22 cellular contexts compared by ENCODE assay signal in the genomic region with DNA sequence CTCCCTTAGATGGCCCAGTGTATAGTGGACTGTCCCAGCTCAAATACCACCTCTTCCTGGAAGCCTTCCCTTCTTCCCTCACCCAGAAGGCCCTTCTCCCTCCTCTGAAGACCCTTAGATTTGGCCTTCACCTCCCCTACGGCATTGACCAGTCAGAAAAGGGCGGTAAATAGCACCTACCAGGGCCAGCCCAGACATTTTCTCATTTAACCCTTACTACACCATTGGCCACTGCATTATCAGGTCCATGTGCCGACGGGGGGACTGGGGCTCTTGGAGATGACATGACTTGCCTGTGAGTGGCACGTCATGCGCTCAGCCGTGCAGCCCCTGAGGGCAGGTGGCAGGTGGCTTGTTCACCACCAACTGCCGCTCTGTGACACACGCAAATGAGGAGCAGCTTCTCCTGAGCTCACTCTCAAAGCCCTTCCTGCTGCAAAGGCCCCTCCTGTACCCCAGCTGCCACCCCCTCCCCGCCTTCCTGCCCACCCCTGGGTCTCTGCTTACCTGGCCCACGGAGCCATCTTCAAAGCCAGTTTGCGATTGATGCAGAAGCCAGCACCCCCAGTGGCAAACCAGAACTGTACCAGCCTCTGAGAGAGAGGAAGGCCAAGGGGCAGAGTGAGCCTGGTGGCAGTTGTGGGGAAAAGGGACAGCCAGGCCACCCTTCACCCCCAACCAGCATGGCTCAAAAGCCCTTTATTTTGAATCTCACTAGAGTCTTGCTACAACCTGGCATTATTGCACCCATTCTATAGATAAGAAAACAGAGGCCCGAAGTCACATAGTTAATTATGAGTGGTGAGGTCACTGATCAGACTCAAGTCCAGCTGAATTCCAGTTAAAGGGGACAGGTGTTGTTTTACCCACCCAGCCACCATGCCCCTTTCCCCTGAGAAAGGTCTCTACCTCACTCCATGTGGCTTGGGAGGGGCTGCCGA. TPM values are rescaled to one million over a fixed set of nuclear protein-coding genes. Genes with fewer than 3 reads are reported as not detected.
DNase-seq lines count a peak whose midpoint lies in the region; ATAC-seq, FAIRE-seq and TF ChIP-seq lines count a peak whose summit lies in the region.
"Had no signal": no experiment of that assay in that cellular context is flagged by ENCODE, and none has a peak within 500 bp of the region (broad histone marks: within the 10 kb centered on the region; RNA-seq: fewer than 3 reads in every experiment).

No MANE protein-coding gene starts in this region.

- H4K20me1 ChIP-seq in K562 (replicated peaks; ENCODE audit: control insufficient read depth, insufficient read depth, low read length) = 0 out of 2 replicates have a peak, but pooled peaks cover 3% of the 10 kb centered on the region

- no peak overlapping the region for H2AFZ ChIP-seq in K562 (ENCODE audit: low read depth, low read length)

- no peak overlapping the region for H3K4me2 ChIP-seq in K562 (ENCODE audit: insufficient read depth, low read length)

- no peaks in the 10 kb centered on the region for H3K4me1 ChIP-seq in K562 (replicated peaks in 1 of 2; ENCODE audit: control insufficient read depth in 2 of 2, insufficient read depth in 2 of 2, low read length in 2 of 2)
- H3K4me1 ChIP-seq: tibial nerve had no signal

- ATAC-seq in stimulated activated naive CD8-positive, alpha-beta T cell treated with anti-CD3 and anti-CD28 coated beads, Interleukin-15, amount 100 ng/mL, for 72 hours = no peak
- no peak for ATAC-seq in stimulated activated naive CD8-positive, alpha-beta T cell treated with anti-CD3 and anti-CD28 coated beads, Interleukin-15, Interleukin-2, amounts not matched to agents 100 U/mL and 50 U/mL, for 24 hours
- ATAC-seq in K562 = no peak
- ATAC-seq: activated CD4-positive, alpha-beta T cell treated with anti-CD3 and anti-CD28 coated beads for 36 hours; PC-3 had no signal

- CTCF ChIA-PET in K562 (lab: Yijun Ruan, JAX; ENCODE audit: low intra/inter-chr PET ratio) = no interaction called here

- H3K9me3 ChIP-seq in K562 (replicated peaks; ENCODE audit: control insufficient read depth, insufficient read depth, low read depth, low read length) = no peaks in the 10 kb centered on the region
- H3K9me3 ChIP-seq: tibial nerve had no signal

- H3K36me3 ChIP-seq in K562 (ENCODE audit: control insufficient read depth, insufficient read depth, low read length) = no peaks in the 10 kb centered on the region
- H3K36me3 ChIP-seq: cardiac muscle cell had no signal

- DNase-seq in stimulated activated naive CD8-positive, alpha-beta T cell treated with anti-CD3 and anti-CD28 coated beads, Interleukin-15, amount 100 ng/mL, for 72 hours = no peak
- DNase-seq in stimulated activated naive CD8-positive, alpha-beta T cell treated with anti-CD3 and anti-CD28 coated beads, Interleukin-15, Interleukin-2, amounts not matched to agents 100 U/mL and 50 U/mL, for 24 hours = no peak
- DNase-seq in NAMALWA (ENCODE audit: low spot score) = peak; percentile 88
- no peak for DNase-seq in K562 (ENCODE audit: extremely low read depth in 1 of 4, low spot score in 3 of 4)
- no peak for DNase-seq in kidney tubule cell (ENCODE audit: low spot score)
- no peak for DNase-seq in NCI-H1105 (lab: John Stamatoyannopoulos, UW)
- no peak for DNase-seq in DMS153 treated with DMSO at 0.1 percent for 48 hours (lab: John Stamatoyannopoulos, UW; ENCODE audit: unreplicated experiment)
- DNase-seq: activated CD4-positive, alpha-beta T cell treated with anti-CD3 and anti-CD28 coated beads for 36 hours; activated effector memory CD4-positive, alpha-beta T cell treated with Interleukin-2 at 50 U/mL for 16 hours; COR-L47; cortex of kidney; glutamatergic neuron; mesendoderm; NCI-H1436; NCI-H748 treated with DMSO at 0.1 percent for 48 hours; PC-3; stimulated activated CD4-positive, alpha-beta T cell treated with anti-CD3 and anti-CD28 coated beads, Interleukin-2, amount 100 ng/mL, for 48 hours; stimulated activated naive CD4-positive, alpha-beta T cell treated with Interleukin-2 at 50 U/mL for 16 hours had no signal

- H3K79me2 ChIP-seq in K562 (ENCODE audit: control insufficient read depth, insufficient read depth, low read length) = no peaks in the 10 kb centered on the region

- POLR2A ChIA-PET in K562 (lab: Yijun Ruan, JAX) = interaction anchor here (0.6 kb wide), 1 partner anchor 370 kb away, joined by 3 read pairs; no protein-coding TSS in a partner anchor

- no peak overlapping the region for H3K27ac ChIP-seq in K562 (ENCODE audit: extremely low read depth, low read depth, low read length)
- H3K27ac ChIP-seq: cardiac muscle cell, tibial nerve had no signal

- no peak overlapping the region for H3K9ac ChIP-seq in K562 (ENCODE audit: insufficient read depth in 1 of 2, low read depth in 2 of 2, low read length in 2 of 2)

- no peak for TF ChIP-seq CTCF in K562 (IDR thresholded peaks at IDR 0.05 in 2 of 3, conservative IDR thresholded peaks at IDR 0.05 in 1 of 3; ENCODE audit: insufficient read depth in 2 of 3, low read depth in 1 of 3, low read length in 3 of 3)

- TF ChIP-seq POLR2A in K562 (conservative IDR thresholded peaks at IDR 0.05) = no peak

- H3K9me3 Mint-ChIP-seq in stimulated activated naive CD8-positive, alpha-beta T cell treated with anti-CD3 and anti-CD28 coated beads, Interleukin-15, amount 100 ng/mL, for 72 hours = no peaks in the 10 kb centered on the region

- H3K4me1 Mint-ChIP-seq in stimulated activated naive CD8-positive, alpha-beta T cell treated with anti-CD3 and anti-CD28 coated beads, Interleukin-15, amount 100 ng/mL, for 72 hours = peaks cover 25% of the 10 kb centered on the region

- intact Hi-C loops in K562 (cut with micrococcal nuclease) = no loop called here

- peaks cover 0 to 30% of the 10 kb centered on the region in 2 experiments; a peak in 3 of 5 replicates for H3K27me3 ChIP-seq in K562 (ENCODE audit: control insufficient read depth in 2 of 2, insufficient read depth in 2 of 2, low read length in 2 of 2)

- peak overlapping the region; percentile 34 to 74 for H3K27ac Mint-ChIP-seq in stimulated activated naive CD8-positive, alpha-beta T cell treated with anti-CD3 and anti-CD28 coated beads, Interleukin-15, amount 100 ng/mL, for 72 hours
- H3K27ac Mint-ChIP-seq: activated CD4-positive, alpha-beta T cell treated with anti-CD3 and anti-CD28 coated beads for 36 hours had no signal

- H3K4me3 ChIP-seq in K562 = no peak overlapping the region
- H3K4me3 ChIP-seq: cardiac muscle cell, tibial nerve had no signal

- no TSS peak for BruUV-seq in K562 (replicated peaks; lab: Mats Ljungman, UMichigan)

- no peaks in the 10 kb centered on the region for H3K27me3 Mint-ChIP-seq in stimulated activated naive CD8-positive, alpha-beta T cell treated with anti-CD3 and anti-CD28 coated beads, Interleukin-15, amount 100 ng/mL, for 72 hours
- H3K27me3 Mint-ChIP-seq: activated CD4-positive, alpha-beta T cell treated with anti-CD3 and anti-CD28 coated beads for 36 hours had no signal

- no peak for TF ChIP-seq RAD21 in K562 (CRISPR knock-in tag; conservative IDR thresholded peaks at IDR 0.05 in 1 of 2, IDR thresholded peaks at IDR 0.05 in 1 of 2)

- in situ Hi-C loops in K562 (cut with MboI) = no loop called here

- H3K4me3 Mint-ChIP-seq in stimulated activated naive CD8-positive, alpha-beta T cell treated with anti-CD3 and anti-CD28 coated beads, Interleukin-15, amount 100 ng/mL, for 72 hours = no peak overlapping the region
- H3K4me3 Mint-ChIP-seq: activated CD4-positive, alpha-beta T cell treated with anti-CD3 and anti-CD28 coated beads for 36 hours had no signal

- FAIRE-seq in K562 (lab: Jason Lieb, UNC) = no peak
- FAIRE-seq: GM19239 had no signal

- no peaks in the 10 kb centered on the region for H3K9me1 ChIP-seq in K562 (ENCODE audit: control insufficient read depth, insufficient read depth, low read length)

- WGBS in K562 (ENCODE audit: insufficient coverage, low coverage, missing lambda C conversion rate) = 2% methylated on average over 14 of the region's 14 CpGs

- no peak for TF ChIP-seq EP300 in K562 (IDR thresholded peaks at IDR 0.05; ENCODE audit: low read length)

RNA-seq across cellular contexts. Expression of a gene that starts 9.5 kb away (rescaled TPM):
- total RNA-seq in K562 (2011; cell fraction: chromatin; rRNA removed; ENCODE audit: low replicate concordance) = 0.83 TPM in 1 of 2 replicates, not detected in the other
- total RNA-seq in K562 (2011; cell fraction: nucleolus; rRNA removed) = not detected in 2 replicates
- not detected in 2 replicates for total RNA-seq in K562 (2011; cell fraction: nucleoplasm; rRNA removed)
- total RNA-seq in K562 (2014; rRNA removed) (0.53 and 0.54 TPM in 2 replicates), K562 (2014; rRNA removed; fragmentation: Illumina TruSeq; extraction: Trizol) (0.32 TPM in 1 of 2 replicates, not detected in the other), K562 (2015; rRNA removed; fragmentation: Illumina TruSeq; extraction: Trizol) (0.26 TPM in 1 of 2 replicates, not detected in the other), K562 (2021) (0.73 and 0.89 TPM in 2 replicates)
- polyA plus RNA-seq in K562 (2011; rRNA removed) (0.08 and 0.38 TPM in 2 replicates), K562 (2014; fragmentation: Illumina TruSeq; extraction: Trizol) (0.14 and 0.16 TPM in 2 replicates), K562 (2014; fragmentation: Nextera tagmentation; extraction: Ambion mirVana) (not detected), K562 (2014; rRNA removed) (0.13 and 0.20 TPM in 2 replicates)
- polyA plus RNA-seq in K562 (2011; cell fraction: cytosol; rRNA removed) = 0.18 and 1.2 TPM in 2 replicates
- 0.10 and 1.6 TPM in 2 replicates for polyA plus RNA-seq in K562 (2011; cell fraction: nucleus; rRNA removed)
- polyA plus RNA-seq in K562 (2012) = 0.10 and 0.86 TPM in 2 replicates
- polyA minus RNA-seq in K562 (2011; rRNA and poly(A)+ RNA removed) = 0.49 TPM in 1 of 2 replicates, not detected in the other
- not detected in 2 replicates for polyA minus RNA-seq in K562 (2011; cell fraction: cytosol; rRNA and poly(A)+ RNA removed)
- not detected in 2 replicates for polyA minus RNA-seq in K562 (2011; cell fraction: nucleus; rRNA and poly(A)+ RNA removed)

RNA-seq across cellular contexts. Expression of a gene that starts 42.6 kb away (rescaled TPM):
- total RNA-seq in K562 (2011; cell fraction: chromatin; rRNA removed; ENCODE audit: low replicate concordance) = 5.4 and 20.1 TPM in 2 replicates
- total RNA-seq in K562 (2011; cell fraction: nucleolus; rRNA removed) = 9.2 and 11.7 TPM in 2 replicates
- total RNA-seq in K562 (2011; cell fraction: nucleoplasm; rRNA removed) = 6.9 and 8.3 TPM in 2 replicates
- 4.2 and 4.4 TPM in 2 replicates for total RNA-seq in K562 (2014; rRNA removed)
- total RNA-seq in K562 (2014; rRNA removed; fragmentation: Illumina TruSeq; extraction: Trizol) = 0.57 and 0.84 TPM in 2 replicates
- total RNA-seq in K562 (2015; rRNA removed; fragmentation: Illumina TruSeq; extraction: Trizol) = 1.6 TPM in 2 replicates
- 4.6 and 5.8 TPM in 2 replicates for total RNA-seq in K562 (2021)
- polyA plus RNA-seq in K562 (2011; rRNA removed) = 3.0 and 4.2 TPM in 2 replicates
- 4.8 and 9.8 TPM in 2 replicates for polyA plus RNA-seq in K562 (2011; cell fraction: cytosol; rRNA removed)
- polyA plus RNA-seq in K562 (2011; cell fraction: nucleus; rRNA removed) = 14.1 and 18.7 TPM in 2 replicates
- polyA plus RNA-seq in K562 (2012) = 2.4 and 4.6 TPM in 2 replicates
- 1.5 and 3.2 TPM in 2 replicates for polyA plus RNA-seq in K562 (2014; fragmentation: Illumina TruSeq; extraction: Trizol)
- under 1 TPM; 0.13 to 0.20 TPM for polyA plus RNA-seq in K562 (2014; fragmentation: Nextera tagmentation; extraction: Ambion mirVana)
- polyA plus RNA-seq in K562 (2014; rRNA removed) = 3.6 and 5.8 TPM in 2 replicates
- 1.2 and 1.3 TPM in 2 replicates for polyA minus RNA-seq in K562 (2011; rRNA and poly(A)+ RNA removed)
- polyA minus RNA-seq in K562 (2011; cell fraction: cytosol; rRNA and poly(A)+ RNA removed) = 5.9 TPM in 2 replicates
- 4.6 and 4.7 TPM in 2 replicates for polyA minus RNA-seq in K562 (2011; cell fraction: nucleus; rRNA and poly(A)+ RNA removed)
- total RNA-seq: activated CD4-positive, alpha-beta T cell treated with anti-CD3 and anti-CD28 coated beads for 36 hours; T-helper 1 cell treated with Interleukin-12 subunit alpha and Interleukin-12 subunit beta and Interleukin-4 antibody, amounts not matched to agents 30 ng/mL and 1 ng/mL, for 36 hours had no signal

RNA-seq across cellular contexts. Expression of a gene that starts 49.4 kb away (rescaled TPM):
- not detected in 2 replicates for total RNA-seq in K562 (2011; cell fraction: chromatin; rRNA removed; ENCODE audit: low replicate concordance)
- total RNA-seq in K562 (2011; cell fraction: nucleolus; rRNA removed) = not detected in 2 replicates
- not detected in 2 replicates for total RNA-seq in K562 (2011; cell fraction: nucleoplasm; rRNA removed)
- total RNA-seq in K562 (2014; rRNA removed) (not detected in 2 replicates), K562 (2014; rRNA removed; fragmentation: Illumina TruSeq; extraction: Trizol) (not detected in 2 replicates), K562 (2015; rRNA removed; fragmentation: Illumina TruSeq; extraction: Trizol) (not detected in 2 replicates), K562 (2021) (not detected in 2 replicates)
- polyA plus RNA-seq in K562 (2011; rRNA removed) (not detected in 2 replicates), K562 (2014; fragmentation: Illumina TruSeq; extraction: Trizol) (not detected in 2 replicates), K562 (2014; fragmentation: Nextera tagmentation; extraction: Ambion mirVana) (not detected), K562 (2014; rRNA removed) (not detected in 2 replicates)
- under 0.01 and 0.01 TPM in 2 replicates for polyA plus RNA-seq in K562 (2011; cell fraction: cytosol; rRNA removed)
- 0.01 TPM in 1 of 2 replicates, not detected in the other for polyA plus RNA-seq in K562 (2011; cell fraction: nucleus; rRNA removed)
- not detected in 2 replicates for polyA plus RNA-seq in K562 (2012)
- polyA minus RNA-seq in K562 (2011; rRNA and poly(A)+ RNA removed) = not detected in 2 replicates
- polyA minus RNA-seq in K562 (2011; cell fraction: cytosol; rRNA and poly(A)+ RNA removed) = not detected in 2 replicates
- polyA minus RNA-seq in K562 (2011; cell fraction: nucleus; rRNA and poly(A)+ RNA removed) = not detected in 2 replicates
- polyA plus RNA-seq: cardiac muscle cell had no signal
